1 cellular context compared by ENCODE assay signal in genomic region chr10:104337985-104338735, GRCh38.
TF ChIP-seq lines count a peak whose summit lies in the region.

Gene ITPRIP, minus strand, starts transcription at chr10:104338465. Its CDS starts 22,414 bp downstream, at chr10:104316051.

TF ChIP-seq in GM12878, 131 proteins besides CTCF, POLR2A, EP300 and RAD21 (continued from another document and continues in another):
- TF ChIP-seq SRF (IDR thresholded peaks at IDR 0.05; ENCODE audit: low read depth in 2 of 2, low read length in 2 of 2): peak in 1 of 2 experiments; percentile 59; a peak in 1 of 4 replicates
- TF ChIP-seq PRDM15 (CRISPR knock-in tag; IDR thresholded peaks at IDR 0.05): no peak
- TF ChIP-seq DPF2 (IDR thresholded peaks at IDR 0.05): peak; percentile 35; the same call in 1 of the 2 replicates
- TF ChIP-seq KDM1A (IDR thresholded peaks at IDR 0.05; ENCODE audit: borderline replicate concordance): no peak
- no peak for TF ChIP-seq KAT2A (conservative IDR thresholded peaks at IDR 0.05; ENCODE audit: control insufficient read depth, low read depth, low read length)
- no peak for TF ChIP-seq USF1 (IDR thresholded peaks at IDR 0.05; ENCODE audit: borderline replicate concordance, extremely low read length, insufficient read depth, low read depth, low read length)
- no peak for TF ChIP-seq JUNB (IDR thresholded peaks at IDR 0.05)
- TF ChIP-seq MYB (IDR thresholded peaks at IDR 0.05; ENCODE audit: borderline replicate concordance, low read depth, low read length): no peak
- peak; percentile 100 for TF ChIP-seq WRNIP1 (IDR thresholded peaks at IDR 0.05; ENCODE audit: borderline replicate concordance, low read depth, low read length)
- TF ChIP-seq MXI1 (IDR thresholded peaks at IDR 0.05; ENCODE audit: low read depth, low read length): no peak
- 0 out of 3 replicates have a peak, but pooled peaks have one; percentile 40 for TF ChIP-seq POU2F2 (IDR thresholded peaks at IDR 0.05; ENCODE audit: borderline replicate concordance, low read depth, low read length)
- TF ChIP-seq FOXK2 (IDR thresholded peaks at IDR 0.05): no peak
- no peak for TF ChIP-seq PBX3 (IDR thresholded peaks at IDR 0.05; ENCODE audit: insufficient replicate concordance, low read depth, low read length)
- TF ChIP-seq MTA3 (IDR thresholded peaks at IDR 0.05; ENCODE audit: borderline replicate concordance, low read length): no peak; the same call in 1 of the 2 replicates
- TF ChIP-seq SREBF2 (IDR thresholded peaks at IDR 0.05; ENCODE audit: low read length): no peak
- no peak for TF ChIP-seq TCF7 (IDR thresholded peaks at IDR 0.05; ENCODE audit: borderline replicate concordance)
- TF ChIP-seq IRF5 (IDR thresholded peaks at IDR 0.05; ENCODE audit: borderline replicate concordance): no peak
- peak; percentile 49; the same call in 1 of the 2 replicates for TF ChIP-seq TBL1XR1 (IDR thresholded peaks at IDR 0.05; ENCODE audit: low read depth, low read length)
- TF ChIP-seq EGR1 (IDR thresholded peaks at IDR 0.05; ENCODE audit: borderline replicate concordance in 1 of 2, low read depth in 2 of 2, low read length in 2 of 2): peak in 1 of 2 experiments; percentile 30; a peak in 1 of 3 replicates
- TF ChIP-seq SMC3 (IDR thresholded peaks at IDR 0.05; ENCODE audit: borderline replicate concordance, low read length): no peak
- TF ChIP-seq ETV6 (conservative IDR thresholded peaks at IDR 0.05 in 1 of 2, IDR thresholded peaks at IDR 0.05 in 1 of 2; ENCODE audit: borderline replicate concordance in 1 of 2, low read depth in 1 of 2): peak in 1 of 2 experiments; percentile 82; a peak in 1 of 4 replicates
- TF ChIP-seq BCL11A (IDR thresholded peaks at IDR 0.05; ENCODE audit: low read depth, low read length): no peak
- no peak for TF ChIP-seq MYC (IDR thresholded peaks at IDR 0.05; ENCODE audit: insufficient read depth, insufficient read length, insufficient replicate concordance, low read length, severe bottlenecking)
- peak; percentile 43; the same call in 1 of the 2 replicates for TF ChIP-seq PAX5 (IDR thresholded peaks at IDR 0.05; ENCODE audit: borderline replicate concordance, low read depth, low read length)
- peak; percentile 62; the same call in 1 of the 2 replicates for TF ChIP-seq RB1 (IDR thresholded peaks at IDR 0.05; ENCODE audit: borderline replicate concordance)
- no peak for TF ChIP-seq SIN3A (IDR thresholded peaks at IDR 0.05; ENCODE audit: low read depth, low read length)
- TF ChIP-seq NRF1 (conservative IDR thresholded peaks at IDR 0.05; ENCODE audit: low read depth, low read length): no peak
- TF ChIP-seq E2F8 (IDR thresholded peaks at IDR 0.05; ENCODE audit: low read depth, partially characterized antibody): peak; percentile 60
- no peak; the same call in 1 of the 2 replicates for TF ChIP-seq EED (IDR thresholded peaks at IDR 0.05; ENCODE audit: low read depth)
- TF ChIP-seq IRF4 (IDR thresholded peaks at IDR 0.05; ENCODE audit: low read depth, low read length): no peak
- TF ChIP-seq SPI1 (IDR thresholded peaks at IDR 0.05; ENCODE audit: borderline replicate concordance, insufficient read depth, low read depth, low read length): no peak
- TF ChIP-seq PKNOX1 (IDR thresholded peaks at IDR 0.05): no peak
- TF ChIP-seq IRF3 (IDR thresholded peaks at IDR 0.05): 0 out of 2 replicates have a peak, but pooled peaks have one; percentile 30
- no peak for TF ChIP-seq RFX5 (IDR thresholded peaks at IDR 0.05; ENCODE audit: low read depth, low read length)
- TF ChIP-seq RUNX3 (IDR thresholded peaks at IDR 0.05; ENCODE audit: low read length): peak; percentile 65; the same call in 1 of the 2 replicates
- TF ChIP-seq SREBF1 (IDR thresholded peaks at IDR 0.05; ENCODE audit: low read length): no peak
- peak; percentile 50; the same call in 1 of the 2 replicates for TF ChIP-seq TAF1 (IDR thresholded peaks at IDR 0.05; ENCODE audit: borderline replicate concordance, low read depth, low read length)
- 0 out of 2 replicates have a peak, but pooled peaks have one; percentile 68 for TF ChIP-seq SMARCA5 (IDR thresholded peaks at IDR 0.05)
- 0 out of 2 replicates have a peak, but pooled peaks have one; percentile 34 for TF ChIP-seq ZNF687 (IDR thresholded peaks at IDR 0.05)
- TF ChIP-seq NBN (IDR thresholded peaks at IDR 0.05): peak; percentile 88
